ENCODE assay signal across 23 cellular contexts in genomic region chr2:57045236-57045635, GRCh38.
"Had no signal": no experiment of that assay in that cellular context is flagged by ENCODE, and none has a peak within 500 bp of the region (broad histone marks: within the 10 kb centered on the region; RNA-seq: fewer than 3 reads in every experiment).

No MANE protein-coding gene starts in this region.

- ATAC-seq: esophagus mucosa, gastrocnemius medialis, heart right ventricle, left cardiac atrium, left lung, left ventricle myocardium superior, lower lobe of right lung had no signal

- H3K27ac Mint-ChIP-seq: memory B cell had no signal

- DNase-seq: dermis blood vessel endothelial cell; dorsolateral prefrontal cortex; effector CD4-positive, alpha-beta T cell; effector memory CD4-positive, alpha-beta T cell; erythroblast; esophagus squamous epithelium; foreskin fibroblast; foreskin melanocyte; gastrocnemius medialis; glutamatergic neuron; head of caudate nucleus; heart right ventricle; hippocampal formation; left cardiac atrium; left lung; left ventricle myocardium superior; lower lobe of right lung; mesendoderm; midbrain had no signal

- H3K27me3 Mint-ChIP-seq: memory B cell had no signal

- H3K4me1 ChIP-seq: esophagus squamous epithelium, gastrocnemius medialis, heart right ventricle, left lung, lower lobe of right lung had no signal

- H3K36me3 ChIP-seq: esophagus squamous epithelium, gastrocnemius medialis, heart right ventricle, left lung, lower lobe of right lung had no signal

- H3K4me1 Mint-ChIP-seq: memory B cell had no signal

- H3K4me3 ChIP-seq: coronary artery, dorsolateral prefrontal cortex, esophagus squamous epithelium, gastrocnemius medialis, heart right ventricle, left lung, lower lobe of right lung had no signal

- H3K4me3 Mint-ChIP-seq: memory B cell had no signal

- H3K27ac ChIP-seq: coronary artery, dorsolateral prefrontal cortex, epithelial cell of prostate, esophagus squamous epithelium, gastrocnemius medialis, heart right ventricle, left lung, lower lobe of right lung had no signal

- H3K27me3 ChIP-seq: dorsolateral prefrontal cortex, esophagus squamous epithelium, gastrocnemius medialis, heart right ventricle, left lung had no signal

- H3K9me3 ChIP-seq: esophagus squamous epithelium, gastrocnemius medialis, heart right ventricle, left lung, lower lobe of right lung had no signal

- H3K36me3 Mint-ChIP-seq: memory B cell had no signal
